In the genomic region with DNA sequence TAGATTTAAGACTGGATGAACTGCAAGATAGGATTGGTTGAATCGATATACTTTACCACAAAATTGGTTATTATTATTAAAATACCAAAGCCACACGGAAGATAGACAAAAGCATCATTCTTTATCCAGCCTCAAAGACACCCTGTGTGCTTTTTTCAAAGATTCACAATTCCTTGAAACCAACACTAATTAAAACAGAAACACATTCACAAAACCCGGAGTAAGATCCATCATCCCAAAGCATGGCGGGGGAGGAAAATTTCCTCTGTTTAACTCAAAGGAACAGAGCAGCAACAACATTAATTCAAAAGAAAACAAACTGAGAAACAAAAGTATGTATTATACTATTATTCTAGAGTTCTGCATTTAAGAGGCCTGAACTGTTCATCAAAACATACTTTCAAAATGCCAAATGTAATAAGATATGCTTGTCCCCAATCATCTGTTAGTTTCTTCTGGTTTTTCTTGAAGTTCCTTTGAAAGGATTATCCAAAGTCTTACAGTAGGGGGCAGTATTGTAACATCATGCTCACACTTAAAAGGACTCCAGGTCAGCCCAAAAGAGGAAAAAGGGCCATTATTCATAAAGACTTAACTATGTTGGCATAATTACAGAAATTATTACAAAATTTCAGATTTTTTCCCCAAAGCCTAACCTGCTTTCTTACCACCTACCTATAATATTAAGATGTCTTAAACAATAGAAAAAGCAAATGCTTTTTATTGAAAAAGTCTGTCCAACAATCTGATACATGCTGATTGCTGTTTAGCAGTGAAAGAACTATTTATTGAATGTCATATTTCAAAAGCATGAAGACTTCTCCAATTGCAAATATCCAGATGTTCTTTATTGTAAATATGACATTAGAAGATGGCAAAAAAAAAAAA, we compare ENCODE assay signal across 1 cellular context.
TF ChIP-seq lines count a peak whose summit lies in the region.

No MANE protein-coding gene starts in this region.

TF ChIP-seq in K562, 482 proteins besides CTCF, POLR2A, EP300 and RAD21 (continued from another document):
- TF ChIP-seq, protein P1, sequence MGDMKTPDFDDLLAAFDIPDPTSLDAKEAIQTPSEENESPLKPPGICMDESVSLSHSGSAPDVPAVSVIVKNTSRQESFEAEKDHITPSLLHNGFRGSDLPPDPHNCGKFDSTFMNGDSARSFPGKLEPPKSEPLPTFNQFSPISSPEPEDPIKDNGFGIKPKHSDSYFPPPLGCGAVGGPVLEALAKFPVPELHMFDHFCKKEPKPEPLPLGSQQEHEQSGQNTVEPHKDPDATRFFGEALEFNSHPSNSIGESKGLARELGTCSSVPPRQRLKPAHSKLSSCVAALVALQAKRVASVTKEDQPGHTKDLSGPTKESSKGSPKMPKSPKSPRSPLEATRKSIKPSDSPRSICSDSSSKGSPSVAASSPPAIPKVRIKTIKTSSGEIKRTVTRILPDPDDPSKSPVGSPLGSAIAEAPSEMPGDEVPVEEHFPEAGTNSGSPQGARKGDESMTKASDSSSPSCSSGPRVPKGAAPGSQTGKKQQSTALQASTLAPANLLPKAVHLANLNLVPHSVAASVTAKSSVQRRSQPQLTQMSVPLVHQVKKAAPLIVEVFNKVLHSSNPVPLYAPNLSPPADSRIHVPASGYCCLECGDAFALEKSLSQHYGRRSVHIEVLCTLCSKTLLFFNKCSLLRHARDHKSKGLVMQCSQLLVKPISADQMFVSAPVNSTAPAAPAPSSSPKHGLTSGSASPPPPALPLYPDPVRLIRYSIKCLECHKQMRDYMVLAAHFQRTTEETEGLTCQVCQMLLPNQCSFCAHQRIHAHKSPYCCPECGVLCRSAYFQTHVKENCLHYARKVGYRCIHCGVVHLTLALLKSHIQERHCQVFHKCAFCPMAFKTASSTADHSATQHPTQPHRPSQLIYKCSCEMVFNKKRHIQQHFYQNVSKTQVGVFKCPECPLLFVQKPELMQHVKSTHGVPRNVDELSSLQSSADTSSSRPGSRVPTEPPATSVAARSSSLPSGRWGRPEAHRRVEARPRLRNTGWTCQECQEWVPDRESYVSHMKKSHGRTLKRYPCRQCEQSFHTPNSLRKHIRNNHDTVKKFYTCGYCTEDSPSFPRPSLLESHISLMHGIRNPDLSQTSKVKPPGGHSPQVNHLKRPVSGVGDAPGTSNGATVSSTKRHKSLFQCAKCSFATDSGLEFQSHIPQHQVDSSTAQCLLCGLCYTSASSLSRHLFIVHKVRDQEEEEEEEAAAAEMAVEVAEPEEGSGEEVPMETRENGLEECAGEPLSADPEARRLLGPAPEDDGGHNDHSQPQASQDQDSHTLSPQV (IDR thresholded peaks at IDR 0.05) = no peak
- TF ChIP-seq NR3C1 (CRISPR knock-in tag; IDR thresholded peaks at IDR 0.05) = no peak
- TF ChIP-seq, protein P2, sequence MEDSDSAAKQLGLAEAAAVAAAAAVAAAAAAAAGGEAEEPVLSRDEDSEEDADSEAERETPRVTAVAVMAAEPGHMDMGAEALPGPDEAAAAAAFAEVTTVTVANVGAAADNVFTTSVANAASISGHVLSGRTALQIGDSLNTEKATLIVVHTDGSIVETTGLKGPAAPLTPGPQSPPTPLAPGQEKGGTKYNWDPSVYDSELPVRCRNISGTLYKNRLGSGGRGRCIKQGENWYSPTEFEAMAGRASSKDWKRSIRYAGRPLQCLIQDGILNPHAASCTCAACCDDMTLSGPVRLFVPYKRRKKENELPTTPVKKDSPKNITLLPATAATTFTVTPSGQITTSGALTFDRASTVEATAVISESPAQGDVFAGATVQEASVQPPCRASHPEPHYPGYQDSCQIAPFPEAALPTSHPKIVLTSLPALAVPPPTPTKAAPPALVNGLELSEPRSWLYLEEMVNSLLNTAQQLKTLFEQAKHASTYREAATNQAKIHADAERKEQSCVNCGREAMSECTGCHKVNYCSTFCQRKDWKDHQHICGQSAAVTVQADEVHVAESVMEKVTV (CRISPR knock-in tag; IDR thresholded peaks at IDR 0.05) = peak; percentile 72
- TF ChIP-seq ZNF77 (CRISPR knock-in tag; IDR thresholded peaks at IDR 0.05) = no peak
- TF ChIP-seq ZNF584 (CRISPR knock-in tag; IDR thresholded peaks at IDR 0.05; ENCODE audit: low read depth) = no peak
- TF ChIP-seq, protein P3, sequence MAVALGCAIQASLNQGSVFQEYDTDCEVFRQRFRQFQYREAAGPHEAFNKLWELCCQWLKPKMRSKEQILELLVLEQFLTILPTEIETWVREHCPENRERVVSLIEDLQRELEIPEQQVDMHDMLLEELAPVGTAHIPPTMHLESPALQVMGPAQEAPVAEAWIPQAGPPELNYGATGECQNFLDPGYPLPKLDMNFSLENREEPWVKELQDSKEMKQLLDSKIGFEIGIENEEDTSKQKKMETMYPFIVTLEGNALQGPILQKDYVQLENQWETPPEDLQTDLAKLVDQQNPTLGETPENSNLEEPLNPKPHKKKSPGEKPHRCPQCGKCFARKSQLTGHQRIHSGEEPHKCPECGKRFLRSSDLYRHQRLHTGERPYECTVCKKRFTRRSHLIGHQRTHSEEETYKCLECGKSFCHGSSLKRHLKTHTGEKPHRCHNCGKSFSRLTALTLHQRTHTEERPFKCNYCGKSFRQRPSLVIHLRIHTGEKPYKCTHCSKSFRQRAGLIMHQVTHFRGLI (CRISPR knock-in tag; IDR thresholded peaks at IDR 0.05) = no peak
- TF ChIP-seq, protein P4, sequence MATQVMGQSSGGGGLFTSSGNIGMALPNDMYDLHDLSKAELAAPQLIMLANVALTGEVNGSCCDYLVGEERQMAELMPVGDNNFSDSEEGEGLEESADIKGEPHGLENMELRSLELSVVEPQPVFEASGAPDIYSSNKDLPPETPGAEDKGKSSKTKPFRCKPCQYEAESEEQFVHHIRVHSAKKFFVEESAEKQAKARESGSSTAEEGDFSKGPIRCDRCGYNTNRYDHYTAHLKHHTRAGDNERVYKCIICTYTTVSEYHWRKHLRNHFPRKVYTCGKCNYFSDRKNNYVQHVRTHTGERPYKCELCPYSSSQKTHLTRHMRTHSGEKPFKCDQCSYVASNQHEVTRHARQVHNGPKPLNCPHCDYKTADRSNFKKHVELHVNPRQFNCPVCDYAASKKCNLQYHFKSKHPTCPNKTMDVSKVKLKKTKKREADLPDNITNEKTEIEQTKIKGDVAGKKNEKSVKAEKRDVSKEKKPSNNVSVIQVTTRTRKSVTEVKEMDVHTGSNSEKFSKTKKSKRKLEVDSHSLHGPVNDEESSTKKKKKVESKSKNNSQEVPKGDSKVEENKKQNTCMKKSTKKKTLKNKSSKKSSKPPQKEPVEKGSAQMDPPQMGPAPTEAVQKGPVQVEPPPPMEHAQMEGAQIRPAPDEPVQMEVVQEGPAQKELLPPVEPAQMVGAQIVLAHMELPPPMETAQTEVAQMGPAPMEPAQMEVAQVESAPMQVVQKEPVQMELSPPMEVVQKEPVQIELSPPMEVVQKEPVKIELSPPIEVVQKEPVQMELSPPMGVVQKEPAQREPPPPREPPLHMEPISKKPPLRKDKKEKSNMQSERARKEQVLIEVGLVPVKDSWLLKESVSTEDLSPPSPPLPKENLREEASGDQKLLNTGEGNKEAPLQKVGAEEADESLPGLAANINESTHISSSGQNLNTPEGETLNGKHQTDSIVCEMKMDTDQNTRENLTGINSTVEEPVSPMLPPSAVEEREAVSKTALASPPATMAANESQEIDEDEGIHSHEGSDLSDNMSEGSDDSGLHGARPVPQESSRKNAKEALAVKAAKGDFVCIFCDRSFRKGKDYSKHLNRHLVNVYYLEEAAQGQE (CRISPR knock-in tag; IDR thresholded peaks at IDR 0.05; ENCODE audit: low read depth) = no peak
- TF ChIP-seq, protein P5, sequence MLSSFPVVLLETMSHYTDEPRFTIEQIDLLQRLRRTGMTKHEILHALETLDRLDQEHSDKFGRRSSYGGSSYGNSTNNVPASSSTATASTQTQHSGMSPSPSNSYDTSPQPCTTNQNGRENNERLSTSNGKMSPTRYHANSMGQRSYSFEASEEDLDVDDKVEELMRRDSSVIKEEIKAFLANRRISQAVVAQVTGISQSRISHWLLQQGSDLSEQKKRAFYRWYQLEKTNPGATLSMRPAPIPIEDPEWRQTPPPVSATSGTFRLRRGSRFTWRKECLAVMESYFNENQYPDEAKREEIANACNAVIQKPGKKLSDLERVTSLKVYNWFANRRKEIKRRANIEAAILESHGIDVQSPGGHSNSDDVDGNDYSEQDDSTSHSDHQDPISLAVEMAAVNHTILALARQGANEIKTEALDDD (IDR thresholded peaks at IDR 0.05) = no peak
- TF ChIP-seq ZKSCAN8 (CRISPR knock-in tag; IDR thresholded peaks at IDR 0.05) = no peak
- TF ChIP-seq MEIS2 (IDR thresholded peaks at IDR 0.05; ENCODE audit: partially characterized antibody) = peak; percentile 50
- TF ChIP-seq MEF2D (tag; conservative IDR thresholded peaks at IDR 0.05; ENCODE audit: low read depth) = no peak
- TF ChIP-seq, protein P6, sequence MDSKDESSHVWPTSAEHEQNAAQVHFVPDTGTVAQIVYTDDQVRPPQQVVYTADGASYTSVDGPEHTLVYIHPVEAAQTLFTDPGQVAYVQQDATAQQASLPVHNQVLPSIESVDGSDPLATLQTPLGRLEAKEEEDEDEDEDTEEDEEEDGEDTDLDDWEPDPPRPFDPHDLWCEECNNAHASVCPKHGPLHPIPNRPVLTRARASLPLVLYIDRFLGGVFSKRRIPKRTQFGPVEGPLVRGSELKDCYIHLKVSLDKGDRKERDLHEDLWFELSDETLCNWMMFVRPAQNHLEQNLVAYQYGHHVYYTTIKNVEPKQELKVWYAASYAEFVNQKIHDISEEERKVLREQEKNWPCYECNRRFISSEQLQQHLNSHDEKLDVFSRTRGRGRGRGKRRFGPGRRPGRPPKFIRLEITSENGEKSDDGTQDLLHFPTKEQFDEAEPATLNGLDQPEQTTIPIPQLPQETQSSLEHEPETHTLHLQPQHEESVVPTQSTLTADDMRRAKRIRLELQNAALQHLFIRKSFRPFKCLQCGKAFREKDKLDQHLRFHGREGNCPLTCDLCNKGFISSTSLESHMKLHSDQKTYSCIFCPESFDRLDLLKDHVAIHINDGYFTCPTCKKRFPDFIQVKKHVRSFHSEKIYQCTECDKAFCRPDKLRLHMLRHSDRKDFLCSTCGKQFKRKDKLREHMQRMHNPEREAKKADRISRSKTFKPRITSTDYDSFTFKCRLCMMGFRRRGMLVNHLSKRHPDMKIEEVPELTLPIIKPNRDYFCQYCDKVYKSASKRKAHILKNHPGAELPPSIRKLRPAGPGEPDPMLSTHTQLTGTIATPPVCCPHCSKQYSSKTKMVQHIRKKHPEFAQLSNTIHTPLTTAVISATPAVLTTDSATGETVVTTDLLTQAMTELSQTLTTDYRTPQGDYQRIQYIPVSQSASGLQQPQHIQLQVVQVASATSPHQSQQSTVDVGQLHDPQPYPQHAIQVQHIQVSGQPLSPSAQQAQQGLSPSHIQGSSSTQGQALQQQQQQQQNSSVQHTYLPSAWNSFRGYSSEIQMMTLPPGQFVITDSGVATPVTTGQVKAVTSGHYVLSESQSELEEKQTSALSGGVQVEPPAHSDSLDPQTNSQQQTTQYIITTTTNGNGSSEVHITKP (IDR thresholded peaks at IDR 0.05; ENCODE audit: partially characterized antibody) = peak; percentile 87
- TF ChIP-seq NFRKB (IDR thresholded peaks at IDR 0.05; ENCODE audit: low read depth) = no peak
- TF ChIP-seq RBM15 (IDR thresholded peaks at IDR 0.05; ENCODE audit: insufficient read depth, low read length) = no peak
- TF ChIP-seq NUFIP1 (IDR thresholded peaks at IDR 0.05; ENCODE audit: partially characterized antibody) = no peak
- TF ChIP-seq ZNF41 (CRISPR knock-in tag; conservative IDR thresholded peaks at IDR 0.05) = no peak
- TF ChIP-seq ETV6 (IDR thresholded peaks at IDR 0.05; ENCODE audit: borderline replicate concordance in 1 of 2, low read depth in 2 of 2, low read length in 1 of 2) = no peak
- TF ChIP-seq ETV6 (CRISPR knock-in tag; IDR thresholded peaks at IDR 0.05; ENCODE audit: borderline replicate concordance) = no peak
- TF ChIP-seq, protein P7, sequence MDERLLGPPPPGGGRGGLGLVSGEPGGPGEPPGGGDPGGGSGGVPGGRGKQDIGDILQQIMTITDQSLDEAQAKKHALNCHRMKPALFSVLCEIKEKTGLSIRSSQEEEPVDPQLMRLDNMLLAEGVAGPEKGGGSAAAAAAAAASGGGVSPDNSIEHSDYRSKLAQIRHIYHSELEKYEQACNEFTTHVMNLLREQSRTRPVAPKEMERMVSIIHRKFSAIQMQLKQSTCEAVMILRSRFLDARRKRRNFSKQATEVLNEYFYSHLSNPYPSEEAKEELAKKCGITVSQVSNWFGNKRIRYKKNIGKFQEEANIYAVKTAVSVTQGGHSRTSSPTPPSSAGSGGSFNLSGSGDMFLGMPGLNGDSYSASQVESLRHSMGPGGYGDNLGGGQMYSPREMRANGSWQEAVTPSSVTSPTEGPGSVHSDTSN (CRISPR knock-in tag; IDR thresholded peaks at IDR 0.05; ENCODE audit: low read depth) = no peak
- TF ChIP-seq, protein P7 (tag; conservative IDR thresholded peaks at IDR 0.05; ENCODE audit: low read depth) = 0 out of 2 replicates have a peak, but pooled peaks have one; percentile 42
- TF ChIP-seq, protein P8, sequence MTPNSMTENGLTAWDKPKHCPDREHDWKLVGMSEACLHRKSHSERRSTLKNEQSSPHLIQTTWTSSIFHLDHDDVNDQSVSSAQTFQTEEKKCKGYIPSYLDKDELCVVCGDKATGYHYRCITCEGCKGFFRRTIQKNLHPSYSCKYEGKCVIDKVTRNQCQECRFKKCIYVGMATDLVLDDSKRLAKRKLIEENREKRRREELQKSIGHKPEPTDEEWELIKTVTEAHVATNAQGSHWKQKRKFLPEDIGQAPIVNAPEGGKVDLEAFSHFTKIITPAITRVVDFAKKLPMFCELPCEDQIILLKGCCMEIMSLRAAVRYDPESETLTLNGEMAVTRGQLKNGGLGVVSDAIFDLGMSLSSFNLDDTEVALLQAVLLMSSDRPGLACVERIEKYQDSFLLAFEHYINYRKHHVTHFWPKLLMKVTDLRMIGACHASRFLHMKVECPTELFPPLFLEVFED (CRISPR knock-in tag; conservative IDR thresholded peaks at IDR 0.05) = no peak
- TF ChIP-seq ZNF165 (CRISPR knock-in tag; IDR thresholded peaks at IDR 0.05; ENCODE audit: borderline replicate concordance) = no peak
- TF ChIP-seq FOXA3 (CRISPR knock-in tag; conservative IDR thresholded peaks at IDR 0.05 in 1 of 2, IDR thresholded peaks at IDR 0.05 in 1 of 2) = no peak
- TF ChIP-seq, protein P9, sequence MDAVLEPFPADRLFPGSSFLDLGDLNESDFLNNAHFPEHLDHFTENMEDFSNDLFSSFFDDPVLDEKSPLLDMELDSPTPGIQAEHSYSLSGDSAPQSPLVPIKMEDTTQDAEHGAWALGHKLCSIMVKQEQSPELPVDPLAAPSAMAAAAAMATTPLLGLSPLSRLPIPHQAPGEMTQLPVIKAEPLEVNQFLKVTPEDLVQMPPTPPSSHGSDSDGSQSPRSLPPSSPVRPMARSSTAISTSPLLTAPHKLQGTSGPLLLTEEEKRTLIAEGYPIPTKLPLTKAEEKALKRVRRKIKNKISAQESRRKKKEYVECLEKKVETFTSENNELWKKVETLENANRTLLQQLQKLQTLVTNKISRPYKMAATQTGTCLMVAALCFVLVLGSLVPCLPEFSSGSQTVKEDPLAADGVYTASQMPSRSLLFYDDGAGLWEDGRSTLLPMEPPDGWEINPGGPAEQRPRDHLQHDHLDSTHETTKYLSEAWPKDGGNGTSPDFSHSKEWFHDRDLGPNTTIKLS (IDR thresholded peaks at IDR 0.05; ENCODE audit: borderline replicate concordance, low read depth) = no peak
